In the genomic region with DNA sequence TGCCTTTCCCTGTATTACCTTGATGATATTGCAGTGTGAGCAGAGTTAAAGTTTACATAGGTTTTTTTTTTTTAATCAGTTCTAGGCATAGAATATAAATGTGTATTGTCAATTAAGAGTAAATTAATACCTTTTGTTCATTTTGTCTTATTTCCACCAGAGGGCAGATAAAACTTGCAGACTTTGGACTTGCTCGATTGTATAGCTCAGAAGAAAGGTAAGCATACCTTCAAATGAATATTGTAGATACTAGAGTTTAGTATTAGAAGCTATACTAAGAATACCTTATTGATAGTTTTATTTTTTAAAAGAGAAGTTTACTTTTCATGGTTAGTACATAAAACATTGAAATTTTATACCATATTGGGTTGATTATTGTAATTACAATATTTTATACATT, we compare ENCODE assay signal across 13 cellular contexts.
DNase-seq lines count a peak whose midpoint lies in the region; ATAC-seq, FAIRE-seq and TF ChIP-seq lines count a peak whose summit lies in the region.
"Had no signal": no experiment of that assay in that cellular context is flagged by ENCODE, and none has a peak within 500 bp of the region (broad histone marks: within the 10 kb centered on the region; RNA-seq: fewer than 3 reads in every experiment).

No MANE protein-coding gene starts in this region.

- POLR2A ChIA-PET in IMR-90 (lab: Charles Lee; ENCODE audit: unreplicated experiment): interaction anchor here (0.7 kb wide), 1 partner anchor 141 kb away, joined by 5 read pairs; no protein-coding TSS in a partner anchor

- H3K56ac ChIP-seq in IMR-90 (ENCODE audit: extremely low read depth, insufficient read depth, low read length): no peak overlapping the region

- intact Hi-C loops in CD14-positive monocyte (cut with micrococcal nuclease) (loop anchor here in 1 of 2 donors (10.0 kb wide), 1 partner anchor 103 kb away; no protein-coding TSS in a partner anchor), IMR-90 (cut with micrococcal nuclease) (loop anchor here (5.0 kb wide), 1 partner anchor 35 kb away; no protein-coding TSS in a partner anchor), kidney (cut with DNase I) (no loop called here), adrenal gland (cut with DNase I) (no loop called here)

- no peak for TF ChIP-seq POLR2A in IMR-90 (IDR thresholded peaks at IDR 0.05; ENCODE audit: low read depth, low read length)
- TF ChIP-seq POLR2A in adrenal gland (IDR thresholded peaks at IDR 0.05): no peak

- no peak for TF ChIP-seq RAD21 in IMR-90 (IDR thresholded peaks at IDR 0.05; ENCODE audit: low read length)

- H3K23ac ChIP-seq in IMR-90 (ENCODE audit: low read depth, low read length): no peak overlapping the region

- no CpG with 5 or more reads among the region's 1 CpG for WGBS in IMR-90 (ENCODE audit: extremely low coverage in 2 of 2, insufficient read length in 1 of 2), 2 experiments
- 83 to 91% (median 87%) methylated on average over 1 of the region's 1 CpG for WGBS in adrenal gland, 4 donors

- H3K4me1 Mint-ChIP-seq in CD14-positive monocyte: peaks cover 16% of the 10 kb centered on the region
- H3K4me1 Mint-ChIP-seq: neural progenitor cell had no signal

- CTCF ChIA-PET in IMR-90 (lab: Yijun Ruan, JAX): interaction anchor here (0.9 kb wide), 1 partner anchor 149 kb away, joined by 3 read pairs; no protein-coding TSS in a partner anchor

- no peak overlapping the region for H2AFZ ChIP-seq in IMR-90 (replicated peaks; ENCODE audit: low read length, poor library complexity)
- H2AFZ ChIP-seq: neural progenitor cell had no signal

- no peak overlapping the region for H3K4ac ChIP-seq in IMR-90 (ENCODE audit: low read depth, low read length)

- in situ Hi-C loops in IMR-90 (cut with MboI; ENCODE audit: low sequenced_read_pairs): no loop called here

- H3K27me3 Mint-ChIP-seq in CD14-positive monocyte (ENCODE audit: low read depth in 3 of 3): peaks cover 0 to 2% (median 1%) of the 10 kb centered on the region in 3 donors
- H3K27me3 Mint-ChIP-seq: activated CD4-positive, alpha-beta T cell treated with anti-CD3 and anti-CD28 coated beads, Interleukin-2, amount 10 ng/mL, durations not matched to agents 7 days and 5 days had no signal

- no peak overlapping the region for H2BK120ac ChIP-seq in IMR-90 (ENCODE audit: low read depth, low read length)

- H3K4me3 ChIP-seq in IMR-90 (ENCODE audit: insufficient read depth, low read depth, low read length) (no peak overlapping the region), kidney (ENCODE audit: low read length in 2 of 2) (no peak overlapping the region), adrenal gland (no peak overlapping the region)
- H3K4me3 ChIP-seq: neural progenitor cell had no signal

- H3K9me3 Mint-ChIP-seq in CD14-positive monocyte: peaks cover 0 to 1% (median 0%) of the 10 kb centered on the region in 7 donors
- H3K9me3 Mint-ChIP-seq: activated CD4-positive, alpha-beta T cell treated with anti-CD3 and anti-CD28 coated beads, Interleukin-2, amount 10 ng/mL, durations not matched to agents 7 days and 5 days; activated T-helper 1 cell treated with anti-CD3 and anti-CD28 coated beads, Interleukin-12 subunit alpha, Interleukin-12 subunit beta, Interleukin-2, Interleukin-4 antibody, amounts not matched to agents 30 ng/mL and 10 ng/mL and 1 ng/mL, durations not matched to agents 14 hours and 24 hours and 36 hours; neural progenitor cell; T-helper 1 cell treated with Interleukin-12 subunit alpha and Interleukin-12 subunit beta and Interleukin-4 antibody, amounts not matched to agents 30 μg/mL and 1 μg/mL, for 36 hours had no signal

- ATAC-seq in IMR-90 (ENCODE audit: low read depth) (no peak), left lobe of liver (peak; percentile 36), GM21723 (IDR thresholded peaks at IDR 0.05; ENCODE audit: unreplicated experiment) (no peak)

- FAIRE-seq in kidney (lab: Jason Lieb, UNC): no peak

- no peak overlapping the region for H3K14ac ChIP-seq in IMR-90 (replicated peaks; ENCODE audit: low read depth, low read length)

- no peak overlapping the region for H3K4me3 Mint-ChIP-seq in CD14-positive monocyte
- H3K4me3 Mint-ChIP-seq: activated CD4-positive, alpha-beta T cell treated with anti-CD3 and anti-CD28 coated beads, Interleukin-2, amount 10 ng/mL, durations not matched to agents 7 days and 5 days; activated T-helper 1 cell treated with anti-CD3 and anti-CD28 coated beads, Interleukin-12 subunit alpha, Interleukin-12 subunit beta, Interleukin-2, Interleukin-4 antibody, amounts not matched to agents 30 ng/mL and 10 ng/mL and 1 ng/mL, durations not matched to agents 14 hours and 24 hours and 36 hours; neural progenitor cell; T-helper 1 cell treated with Interleukin-12 subunit alpha and Interleukin-12 subunit beta and Interleukin-4 antibody, amounts not matched to agents 30 μg/mL and 1 μg/mL, for 36 hours had no signal

- DNase-seq in CD14-positive monocyte (ENCODE audit: low spot score) (no peak), IMR-90 (no peak), left lobe of liver (ENCODE audit: low spot score) (no peak), kidney (no peak), adrenal gland (no peak)
- DNase-seq: activated CD4-positive, alpha-beta T cell treated with anti-CD3 and anti-CD28 coated beads, Interleukin-2, amount 10 ng/mL, durations not matched to agents 7 days and 5 days; anterior cingulate cortex; NCI-H2029 had no signal

- no peak overlapping the region for H4K91ac ChIP-seq in IMR-90 (ENCODE audit: insufficient read depth, low read depth, low read length)

- peaks cover 9% of the 10 kb centered on the region for H3K36me3 ChIP-seq in IMR-90 (ENCODE audit: control insufficient read depth, insufficient read depth, low read length)
- H3K36me3 ChIP-seq in kidney (ENCODE audit: control insufficient read depth in 1 of 2, insufficient read depth in 2 of 2, low read length in 2 of 2): no peaks in the 10 kb centered on the region
- no peaks in the 10 kb centered on the region for H3K36me3 ChIP-seq in adrenal gland (replicated peaks in 1 of 2)
- H3K36me3 ChIP-seq: neural progenitor cell had no signal

- dilution Hi-C loops in IMR-90 (cut with HindIII; ENCODE audit: low sequenced_read_pairs, unreplicated experiment): no loop called here

- peak; percentile 28 for TF ChIP-seq CTCF in CD14-positive monocyte (IDR thresholded peaks at IDR 0.05)
- peak; percentile 8; the same call in 1 of the 2 replicates for TF ChIP-seq CTCF in IMR-90 (conservative IDR thresholded peaks at IDR 0.05; ENCODE audit: low read depth, low read length)
- peak; percentile 71 for TF ChIP-seq CTCF in VCaP (conservative IDR thresholded peaks at IDR 0.05)
- TF ChIP-seq CTCF in kidney (IDR thresholded peaks at IDR 0.05; ENCODE audit: borderline replicate concordance, extremely low read depth, insufficient read depth): no peak
- peak in 2 of 6 experiments; percentile 6 to 11 for TF ChIP-seq CTCF in adrenal gland (IDR thresholded peaks at IDR 0.05)

- peaks cover 20 to 24% of the 10 kb centered on the region in 2 experiments for H3K79me1 ChIP-seq in IMR-90 (ENCODE audit: low read depth in 1 of 2, low read length in 2 of 2)

- H3K27me3 ChIP-seq in IMR-90 (ENCODE audit: control insufficient read depth, insufficient read depth, low read length) (no peaks in the 10 kb centered on the region), adrenal gland (no peaks in the 10 kb centered on the region)
- H3K27me3 ChIP-seq: neural progenitor cell had no signal

- H3K9me1 ChIP-seq in IMR-90 (ENCODE audit: insufficient read depth, low read length): 0 out of 2 replicates have a peak, but pooled peaks cover 5% of the 10 kb centered on the region

- no peak overlapping the region for H4K8ac ChIP-seq in IMR-90 (ENCODE audit: low read depth in 2 of 2, low read length in 2 of 2)

- no peak overlapping the region for H4K5ac ChIP-seq in IMR-90 (ENCODE audit: low read depth, low read length)

- H3K4me1 ChIP-seq in IMR-90 (ENCODE audit: control insufficient read depth, insufficient read depth, low read length) (no peaks in the 10 kb centered on the region), kidney (ENCODE audit: control insufficient read depth in 1 of 2, insufficient read depth in 1 of 2, low read depth in 1 of 2, low read length in 2 of 2) (no peaks in the 10 kb centered on the region), adrenal gland (replicated peaks in 1 of 2) (no peaks in the 10 kb centered on the region)
- H3K4me1 ChIP-seq: neural progenitor cell had no signal

- H4K20me1 ChIP-seq in IMR-90 (ENCODE audit: insufficient read depth, low read length): peaks cover 1% of the 10 kb centered on the region

- BruUV-seq in IMR-90 (replicated peaks; lab: Mats Ljungman, UMichigan): no TSS peak

- peaks cover 14 to 29% of the 10 kb centered on the region in 2 donors for H3K36me3 Mint-ChIP-seq in CD14-positive monocyte

- H3K27ac ChIP-seq in IMR-90 (ENCODE audit: insufficient read depth, low read length): no peak overlapping the region
- H3K27ac ChIP-seq in VCaP: no peak overlapping the region
- no peak overlapping the region for H3K27ac ChIP-seq in kidney (ENCODE audit: low read depth in 2 of 2, low read length in 2 of 2)
- H3K27ac ChIP-seq in adrenal gland: no peak overlapping the region
- H3K27ac ChIP-seq: neural progenitor cell had no signal

- peak overlapping the region in 1 of 7 donors; percentile 15 for H3K27ac Mint-ChIP-seq in CD14-positive monocyte
- H3K27ac Mint-ChIP-seq: activated CD4-positive, alpha-beta T cell treated with anti-CD3 and anti-CD28 coated beads, Interleukin-2, amount 10 ng/mL, durations not matched to agents 7 days and 5 days; activated T-helper 1 cell treated with anti-CD3 and anti-CD28 coated beads, Interleukin-12 subunit alpha, Interleukin-12 subunit beta, Interleukin-2, Interleukin-4 antibody, amounts not matched to agents 30 ng/mL and 10 ng/mL and 1 ng/mL, durations not matched to agents 14 hours and 24 hours and 36 hours; neural progenitor cell; T-helper 1 cell treated with Interleukin-12 subunit alpha and Interleukin-12 subunit beta and Interleukin-4 antibody, amounts not matched to agents 30 μg/mL and 1 μg/mL, for 36 hours had no signal

- no peak overlapping the region for H2AK5ac ChIP-seq in IMR-90 (ENCODE audit: low read depth, low read length)

- H3K9ac ChIP-seq in IMR-90 (ENCODE audit: low read depth, low read length): no peak overlapping the region
- no peak overlapping the region for H3K9ac ChIP-seq in kidney (ENCODE audit: low read length in 2 of 2)
- H3K9ac ChIP-seq: neural progenitor cell had no signal

- no peak overlapping the region for H3K18ac ChIP-seq in IMR-90 (ENCODE audit: low read depth, low read length)

- no peaks in the 10 kb centered on the region for H3K9me3 ChIP-seq in IMR-90 (ENCODE audit: control insufficient read depth, insufficient read depth, low read length)
- no peaks in the 10 kb centered on the region for H3K9me3 ChIP-seq in kidney (ENCODE audit: control insufficient read depth in 1 of 2, low read length in 2 of 2)
- H3K9me3 ChIP-seq in adrenal gland (replicated peaks in 1 of 3): no peaks in the 10 kb centered on the region

- H2BK5ac ChIP-seq in IMR-90 (ENCODE audit: low read depth, low read length, poor library complexity, severe bottlenecking): no peak overlapping the region

- H2BK15ac ChIP-seq in IMR-90 (ENCODE audit: low read depth, low read length): no peak overlapping the region

- H3K4me2 ChIP-seq in IMR-90 (ENCODE audit: low read depth, low read length): no peak overlapping the region
- H3K4me2 ChIP-seq: neural progenitor cell had no signal

- H2BK20ac ChIP-seq in IMR-90 (ENCODE audit: low read depth, low read length): no peak overlapping the region

- no peak overlapping the region for H2AK9ac ChIP-seq in IMR-90 (replicated peaks; ENCODE audit: low read depth, low read length, poor library complexity)
